ENCODE assay signal across 10 cellular contexts in the genomic region with DNA sequence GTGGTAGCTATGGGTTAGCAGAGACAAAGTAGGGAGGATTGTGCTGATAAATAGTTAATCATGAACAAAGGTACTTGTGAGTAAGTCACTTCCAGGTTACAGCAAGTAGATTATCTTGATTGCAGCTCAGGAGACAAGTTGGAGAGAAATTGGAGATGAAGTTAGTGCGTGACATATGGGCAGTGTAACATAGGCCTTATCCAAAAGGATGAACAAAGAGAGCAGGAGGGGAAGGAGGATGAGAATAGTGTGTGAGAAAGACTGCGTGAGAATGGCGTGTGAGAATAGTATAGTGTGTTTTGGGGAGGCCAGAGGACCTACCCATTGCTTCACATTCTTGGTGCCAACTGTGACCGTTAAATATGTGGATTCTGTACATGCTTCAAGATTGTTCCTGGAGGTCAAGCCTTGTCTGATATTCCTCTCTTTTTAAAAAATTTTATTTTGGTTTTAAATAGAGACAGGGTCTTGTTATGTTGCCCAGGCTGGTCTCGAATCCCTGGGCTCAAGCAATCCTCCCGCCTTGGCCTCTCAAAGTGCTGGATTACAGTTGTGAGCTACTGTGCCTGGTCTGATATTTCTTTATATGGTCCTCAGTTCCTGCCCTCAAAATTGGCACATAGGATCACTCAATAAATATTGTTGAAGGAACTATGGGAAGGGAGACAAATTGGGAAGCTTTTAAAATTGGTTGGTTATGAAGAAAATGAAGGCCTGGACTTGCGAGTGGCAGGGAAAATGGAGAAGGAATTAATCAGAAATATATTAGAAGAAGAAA. TPM values are rescaled to one million over a fixed set of nuclear protein-coding genes. Genes with fewer than 3 reads are reported as not detected.
DNase-seq lines count a peak whose midpoint lies in the region; ATAC-seq and TF ChIP-seq lines count a peak whose summit lies in the region.
"Had no signal": no experiment of that assay in that cellular context is flagged by ENCODE, and none has a peak within 500 bp of the region (broad histone marks: within the 10 kb centered on the region; RNA-seq: fewer than 3 reads in every experiment).

No MANE protein-coding gene starts in this region.

- no peak overlapping the region for H3K9ac ChIP-seq in skeletal muscle tissue (ENCODE audit: low read depth in 1 of 3, low read length in 3 of 3)

- CTCF ChIA-PET in HEK293 (lab: Yijun Ruan, JAX): interaction anchor here (1.0 to 2.0 kb wide), 6 partner anchors 11 to 1233 kb away, joined by 3 to 10 read pairs (median 4); no protein-coding TSS in a partner anchor

- H3K4me1 Mint-ChIP-seq in activated T-helper 1 cell treated with anti-CD3 and anti-CD28 coated beads, Interleukin-12 subunit alpha, Interleukin-12 subunit beta, Interleukin-2, Interleukin-4 antibody, amounts not matched to agents 30 ng/mL and 10 ng/mL and 1 ng/mL, durations not matched to agents 14 hours and 24 hours and 36 hours (ENCODE audit: low read depth): peaks cover 44% of the 10 kb centered on the region

- TF ChIP-seq CTCF in HEK293 (tag by site-specific recombination; IDR thresholded peaks at IDR 0.05): no peak

- H3K4me3 Mint-ChIP-seq in activated T-helper 1 cell treated with anti-CD3 and anti-CD28 coated beads, Interleukin-12 subunit alpha, Interleukin-12 subunit beta, Interleukin-2, Interleukin-4 antibody, amounts not matched to agents 30 ng/mL and 10 ng/mL and 1 ng/mL, durations not matched to agents 14 hours and 24 hours and 36 hours: no peak overlapping the region

- H3K9me3 Mint-ChIP-seq in activated T-helper 1 cell treated with anti-CD3 and anti-CD28 coated beads, Interleukin-12 subunit alpha, Interleukin-12 subunit beta, Interleukin-2, Interleukin-4 antibody, amounts not matched to agents 30 ng/mL and 10 ng/mL and 1 ng/mL, durations not matched to agents 14 hours and 24 hours and 36 hours: no peaks in the 10 kb centered on the region
- H3K9me3 Mint-ChIP-seq: T-cell had no signal

- POLR2A ChIA-PET in HEK293 (lab: Yijun Ruan, JAX): interaction anchor here (1.1 to 2.2 kb wide), 3 partner anchors 11 to 45 kb away, joined by 3 to 14 read pairs (median 6); no protein-coding TSS in a partner anchor

- ATAC-seq in HG02852 (IDR thresholded peaks at IDR 0.05; ENCODE audit: unreplicated experiment): no peak
- ATAC-seq: T-cell had no signal

- H3K9me3 ChIP-seq in HEK293 (ENCODE audit: control insufficient read depth, insufficient read depth, low read depth, low read length) (no peaks in the 10 kb centered on the region), skeletal muscle tissue (ENCODE audit: control insufficient read depth in 3 of 3, low read length in 3 of 3) (no peaks in the 10 kb centered on the region)
- H3K9me3 ChIP-seq: ovary had no signal

- no peaks in the 10 kb centered on the region for H3K27me3 Mint-ChIP-seq in activated T-helper 1 cell treated with anti-CD3 and anti-CD28 coated beads, Interleukin-12 subunit alpha, Interleukin-12 subunit beta, Interleukin-2, Interleukin-4 antibody, amounts not matched to agents 30 ng/mL and 10 ng/mL and 1 ng/mL, durations not matched to agents 14 hours and 24 hours and 36 hours (ENCODE audit: insufficient read depth)
- H3K27me3 Mint-ChIP-seq: T-cell had no signal

- H3K4me3 ChIP-seq in HEK293 (ENCODE audit: low read depth, low read length) (no peak overlapping the region), iPS-11a (ENCODE audit: low read depth, low read length) (peak overlapping the region; percentile 6), skeletal muscle tissue (ENCODE audit: low read length in 3 of 3) (peak overlapping the region; percentile 3 to 49 (median 13))

- H3K27ac Mint-ChIP-seq in activated T-helper 1 cell treated with anti-CD3 and anti-CD28 coated beads, Interleukin-12 subunit alpha, Interleukin-12 subunit beta, Interleukin-2, Interleukin-4 antibody, amounts not matched to agents 30 ng/mL and 10 ng/mL and 1 ng/mL, durations not matched to agents 14 hours and 24 hours and 36 hours: peak overlapping the region; percentile 2

- H3K4me1 ChIP-seq in HEK293 (ENCODE audit: control insufficient read depth, insufficient read depth, low read length) (peaks cover 5% of the 10 kb centered on the region), skeletal muscle tissue (ENCODE audit: control insufficient read depth in 3 of 3, insufficient read depth in 3 of 3, low read length in 3 of 3) (peaks cover 12 to 30% (median 19%) of the 10 kb centered on the region in 3 donors)

- no peaks in the 10 kb centered on the region for H3K27me3 ChIP-seq in skeletal muscle tissue (ENCODE audit: control insufficient read depth in 3 of 3, insufficient read depth in 3 of 3, low read length in 3 of 3)
- H3K27me3 ChIP-seq: ovary had no signal

- H3K36me3 ChIP-seq in HEK293 (ENCODE audit: control insufficient read depth in 2 of 2, insufficient read depth in 1 of 2, low read length in 2 of 2): peaks cover 0 to 4% of the 10 kb centered on the region in 2 experiments; a peak in 2 of 3 replicates
- H3K36me3 ChIP-seq in skeletal muscle tissue (ENCODE audit: control insufficient read depth in 3 of 3, insufficient read depth in 3 of 3, low read length in 3 of 3): peaks cover 0 to 3% (median 2%) of the 10 kb centered on the region in 3 donors
- H3K36me3 ChIP-seq: ovary had no signal

- no peak overlapping the region for H3K27ac ChIP-seq in HEK293 (ENCODE audit: extremely low read depth, low read depth, low read length)
- peak overlapping the region; percentile 93 for H3K27ac ChIP-seq in skeletal muscle tissue (ENCODE audit: low read depth, low read length)
- H3K27ac ChIP-seq: ovary had no signal

- intact Hi-C loops in activated T-helper 1 cell treated with anti-CD3 and anti-CD28 coated beads, Interleukin-12 subunit alpha, Interleukin-12 subunit beta, Interleukin-2, Interleukin-4 antibody, amounts not matched to agents 30 ng/mL and 10 ng/mL and 1 ng/mL, durations not matched to agents 14 hours and 24 hours and 36 hours (cut with micrococcal nuclease): no loop called here

- no peak for DNase-seq in activated T-helper 1 cell treated with anti-CD3 and anti-CD28 coated beads, Interleukin-12 subunit alpha, Interleukin-12 subunit beta, Interleukin-2, Interleukin-4 antibody, amounts not matched to agents 30 ng/mL and 10 ng/mL and 1 ng/mL, durations not matched to agents 14 hours and 24 hours and 36 hours (ENCODE audit: low spot score)
- no peak for DNase-seq in stimulated activated CD4-positive, alpha-beta T cell treated with anti-CD3 and anti-CD28 coated beads, Interleukin-4, amount 100 ng/mL, for 1 hour
- no peak for DNase-seq in globus pallidus (ENCODE audit: low spot score)
- DNase-seq: NCI-H187 treated with DMSO at 0.1 percent for 48 hours, ovary, T-cell had no signal

- H3K36me3 Mint-ChIP-seq in activated T-helper 1 cell treated with anti-CD3 and anti-CD28 coated beads, Interleukin-12 subunit alpha, Interleukin-12 subunit beta, Interleukin-2, Interleukin-4 antibody, amounts not matched to agents 30 ng/mL and 10 ng/mL and 1 ng/mL, durations not matched to agents 14 hours and 24 hours and 36 hours (ENCODE audit: low read depth): peaks cover 13% of the 10 kb centered on the region

TF ChIP-seq in HEK293, 187 proteins besides CTCF, POLR2A, EP300 and RAD21:
- no peak for TF ChIP-seq ZNF501 (tag by site-specific recombination; IDR thresholded peaks at IDR 0.05)
- TF ChIP-seq ZNF513 (tag by site-specific recombination; IDR thresholded peaks at IDR 0.05): no peak
- TF ChIP-seq, protein P1, sequence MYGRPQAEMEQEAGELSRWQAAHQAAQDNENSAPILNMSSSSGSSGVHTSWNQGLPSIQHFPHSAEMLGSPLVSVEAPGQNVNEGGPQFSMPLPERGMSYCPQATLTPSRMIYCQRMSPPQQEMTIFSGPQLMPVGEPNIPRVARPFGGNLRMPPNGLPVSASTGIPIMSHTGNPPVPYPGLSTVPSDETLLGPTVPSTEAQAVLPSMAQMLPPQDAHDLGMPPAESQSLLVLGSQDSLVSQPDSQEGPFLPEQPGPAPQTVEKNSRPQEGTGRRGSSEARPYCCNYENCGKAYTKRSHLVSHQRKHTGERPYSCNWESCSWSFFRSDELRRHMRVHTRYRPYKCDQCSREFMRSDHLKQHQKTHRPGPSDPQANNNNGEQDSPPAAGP (tag by site-specific recombination; IDR thresholded peaks at IDR 0.05): 0 out of 2 replicates have a peak, but pooled peaks have one; percentile 23
- peak; percentile 55 for TF ChIP-seq ZNF366 (tag by site-specific recombination; conservative IDR thresholded peaks at IDR 0.05)
- 0 out of 2 replicates have a peak, but pooled peaks have one; percentile 20 for TF ChIP-seq ZNF2 (tag by site-specific recombination; IDR thresholded peaks at IDR 0.05)
- no peak for TF ChIP-seq GLI2 (tag by site-specific recombination; IDR thresholded peaks at IDR 0.05; ENCODE audit: borderline replicate concordance, low read depth)
TF ChIP-seq in HEK293: peak in this region for 3.

RNA-seq across cellular contexts. Expression of gene VCL, which starts 3.2 kb away (rescaled TPM):
- 24.4 and 26.0 TPM in 2 replicates for total RNA-seq in activated T-helper 1 cell treated with anti-CD3 and anti-CD28 coated beads, Interleukin-12 subunit alpha, Interleukin-12 subunit beta, Interleukin-2, Interleukin-4 antibody, amounts not matched to agents 30 ng/mL and 10 ng/mL and 1 ng/mL, durations not matched to agents 14 hours and 24 hours and 36 hours
- 83.0 TPM for total RNA-seq in skeletal muscle tissue
